Comparison of ENCODE assay signal across 9 cellular contexts in genomic region chr1:52553372-52554266, GRCh38. TPM values are rescaled to one million over a fixed set of nuclear protein-coding genes. Genes with fewer than 3 reads are reported as not detected.
DNase-seq lines count a peak whose midpoint lies in the region; ATAC-seq, FAIRE-seq and TF ChIP-seq lines count a peak whose summit lies in the region.
"Had no signal": no experiment of that assay in that cellular context is flagged by ENCODE, and none has a peak within 500 bp of the region (broad histone marks: within the 10 kb centered on the region; RNA-seq: fewer than 3 reads in every experiment).

No MANE protein-coding gene starts in this region.

- no peaks in the 10 kb centered on the region for H3K36me3 ChIP-seq in kidney (ENCODE audit: control insufficient read depth in 1 of 2, insufficient read depth in 2 of 2, low read length in 2 of 2)

- DNase-seq in NCI-H2081 (lab: John Stamatoyannopoulos, UW) = peak; percentile 79 to 82
- DNase-seq in NCI-H2081 treated with DMSO at 0.1 percent for 48 hours (lab: John Stamatoyannopoulos, UW) = no peak
- DNase-seq in NCI-H2171 (lab: John Stamatoyannopoulos, UW) = peak; percentile 87
- DNase-seq in activated CD4-positive, CD25-positive, alpha-beta regulatory T cell treated with anti-CD3 and anti-CD28 coated beads, Interleukin-2, amount 50 U/mL, for 16 hours (ENCODE audit: low read depth, low spot score) = peak; percentile 77
- peak in 60 of 61 donors; percentile 8 to 92 (median 76) for DNase-seq in caudate nucleus (lab: John Stamatoyannopoulos, UW)
- peak; percentile 96 for DNase-seq in kidney
- DNase-seq in stimulated activated CD4-positive, alpha-beta T cell treated with anti-CD3 and anti-CD28 coated beads, Interleukin-12 subunit alpha, Interleukin-12 subunit beta, amount 100 ng/mL, for 4 hours = peak; percentile 85

- no peaks in the 10 kb centered on the region for H3K9me3 ChIP-seq in kidney (ENCODE audit: control insufficient read depth in 1 of 2, low read length in 2 of 2)

- ATAC-seq in HG02981 (IDR thresholded peaks at IDR 0.05; ENCODE audit: unreplicated experiment) = peak; percentile 60

- intact Hi-C loops in kidney (cut with DNase I) = no loop called here

- H3K27ac ChIP-seq in caudate nucleus (ENCODE audit: low read depth, low read length) (peak overlapping the region; percentile 86), kidney (ENCODE audit: low read depth in 2 of 2, low read length in 2 of 2) (peak overlapping the region; percentile 86 to 94)

- peak overlapping the region; percentile 69 to 80 for H3K4me3 ChIP-seq in kidney (ENCODE audit: low read length in 2 of 2)

- no peak for TF ChIP-seq CTCF in kidney (IDR thresholded peaks at IDR 0.05; ENCODE audit: borderline replicate concordance, extremely low read depth, insufficient read depth)

- peaks cover 0 to 3% of the 10 kb centered on the region in 2 donors for H3K4me1 ChIP-seq in kidney (ENCODE audit: control insufficient read depth in 1 of 2, insufficient read depth in 1 of 2, low read depth in 1 of 2, low read length in 2 of 2)

- FAIRE-seq in kidney (lab: Jason Lieb, UNC) = no peak
- FAIRE-seq: G401.6 had no signal

- peak overlapping the region; percentile 74 to 90 for H3K9ac ChIP-seq in kidney (ENCODE audit: low read length in 2 of 2)

RNA-seq across cellular contexts. Expression of gene TUT4, which starts 0.7 kb away (rescaled TPM):
- total RNA-seq in kidney = 47.8 TPM
- polyA plus RNA-seq in kidney (ENCODE audit: insufficient read depth, low read depth, low replicate concordance) = 19.7 TPM

RNA-seq across cellular contexts. Expression of gene GPX7, which starts 48.6 kb away (rescaled TPM):
- total RNA-seq in kidney = 9.7 TPM
- 14.3 TPM for polyA plus RNA-seq in kidney (ENCODE audit: insufficient read depth, low read depth, low replicate concordance)
